Comparison of ENCODE assay signal across 27 cellular contexts in the genomic region with DNA sequence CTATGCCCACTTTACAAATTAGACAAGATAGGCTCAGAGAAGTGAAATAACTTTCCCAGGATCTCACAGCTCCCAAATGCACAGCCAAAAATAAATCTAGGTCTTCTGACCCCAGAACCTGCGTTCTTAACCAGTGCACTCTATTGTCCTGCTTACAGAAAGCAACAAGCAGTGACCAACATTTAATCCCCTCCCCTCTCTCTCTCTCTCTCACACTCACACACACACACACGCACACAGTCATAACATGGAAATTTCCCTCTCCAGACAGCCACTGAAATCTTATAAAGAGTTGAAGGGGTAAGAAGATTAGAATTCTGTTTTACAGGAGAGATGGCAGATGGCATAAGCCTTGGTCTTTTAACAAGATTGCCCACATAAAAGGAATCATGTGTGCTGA. TPM values are rescaled to one million over a fixed set of nuclear protein-coding genes. Genes with fewer than 3 reads are reported as not detected.
"Had no signal": no experiment of that assay in that cellular context is flagged by ENCODE, and none has a peak within 500 bp of the region (broad histone marks: within the 10 kb centered on the region; RNA-seq: fewer than 3 reads in every experiment).

No MANE protein-coding gene starts in this region.

- H3K27me3 Mint-ChIP-seq: effector memory CD8-positive, alpha-beta T cell; memory B cell; stimulated activated memory B cell treated with anti-CD40 and anti-IgM and Interleukin-4, amounts not matched to agents 10 μg/mL and 1 μg/mL and 100 μg/mL, for 72 hours; type B pancreatic cell had no signal

- FAIRE-seq: endometrium, kidney had no signal

- H3K27ac Mint-ChIP-seq: effector memory CD8-positive, alpha-beta T cell; memory B cell; natural killer cell; stimulated activated memory B cell treated with anti-CD40 and anti-IgM and Interleukin-4, amounts not matched to agents 10 μg/mL and 1 μg/mL and 100 μg/mL, for 72 hours; type B pancreatic cell had no signal

- H3K4me1 Mint-ChIP-seq: natural killer cell; stimulated activated memory B cell treated with anti-CD40 and anti-IgM and Interleukin-4, amounts not matched to agents 10 μg/mL and 1 μg/mL and 100 μg/mL, for 72 hours had no signal

- H3K4me3 ChIP-seq: gastroesophageal sphincter, heart left ventricle, hepatocyte, lung, prostate gland, sigmoid colon, testis, tibial artery had no signal

- H3K4me3 Mint-ChIP-seq: effector memory CD8-positive, alpha-beta T cell; memory B cell; natural killer cell; stimulated activated memory B cell treated with anti-CD40 and anti-IgM and Interleukin-4, amounts not matched to agents 10 μg/mL and 1 μg/mL and 100 μg/mL, for 72 hours; type B pancreatic cell had no signal

- DNase-seq: cortex of kidney; effector memory CD8-positive, alpha-beta T cell; foreskin keratinocyte; heart left ventricle; kidney; natural killer cell; right cardiac atrium; sigmoid colon; stimulated activated CD4-positive, alpha-beta T cell treated with anti-CD3 and anti-CD28 coated beads, Interleukin-2, amount 100 ng/mL, for 24 hours; stimulated activated CD4-positive, alpha-beta T cell treated with anti-CD3 and anti-CD28 coated beads, Interleukin-4, amount 100 ng/mL, for 24 hours; stimulated activated naive CD8-positive, alpha-beta T cell treated with anti-CD3 and anti-CD28 coated beads, Interleukin-15, Interleukin-2, amounts not matched to agents 100 U/mL and 50 U/mL, for 24 hours; substantia nigra; testis; tibial artery had no signal

- H3K9me3 Mint-ChIP-seq: effector memory CD8-positive, alpha-beta T cell; memory B cell; natural killer cell; stimulated activated memory B cell treated with anti-CD40 and anti-IgM and Interleukin-4, amounts not matched to agents 10 μg/mL and 1 μg/mL and 100 μg/mL, for 72 hours; type B pancreatic cell had no signal

RNA-seq across cellular contexts. Expression of a gene that starts 51.7 kb away (rescaled TPM):
- total RNA-seq: dermis microvascular lymphatic vessel endothelial cell, foreskin keratinocyte, heart left ventricle, kidney, left lobe of liver, lung, mononuclear cell, natural killer cell, osteoblast, right cardiac atrium, urinary bladder had no signal
